1 cellular context compared by ENCODE assay signal in genomic region chr6:41167173-41167963, GRCh38.
A peak's percentile ranks its signal among the peaks of the same experiment; 100 is the strongest.
TF ChIP-seq lines count a peak whose summit lies in the region.

No MANE protein-coding gene starts in this region.

TF ChIP-seq in K562, 482 proteins besides CTCF, POLR2A, EP300 and RAD21 (continued from another document):
- peak; percentile 97 for TF ChIP-seq REST (CRISPR knock-in tag; IDR thresholded peaks at IDR 0.05; ENCODE audit: low read depth)
- TF ChIP-seq ZMIZ1 (IDR thresholded peaks at IDR 0.05; ENCODE audit: low read depth in 2 of 2, low read length in 2 of 2): no peak
- no peak for TF ChIP-seq CTBP1 (IDR thresholded peaks at IDR 0.05; ENCODE audit: borderline replicate concordance)
- TF ChIP-seq, protein P1, sequence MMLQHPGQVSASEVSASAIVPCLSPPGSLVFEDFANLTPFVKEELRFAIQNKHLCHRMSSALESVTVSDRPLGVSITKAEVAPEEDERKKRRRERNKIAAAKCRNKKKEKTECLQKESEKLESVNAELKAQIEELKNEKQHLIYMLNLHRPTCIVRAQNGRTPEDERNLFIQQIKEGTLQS (IDR thresholded peaks at IDR 0.05): peak; percentile 76
- TF ChIP-seq, protein P1 (CRISPR knock-in tag; conservative IDR thresholded peaks at IDR 0.05): no peak
- no peak for TF ChIP-seq RCOR1 (IDR thresholded peaks at IDR 0.05; ENCODE audit: borderline replicate concordance in 1 of 2, low read depth in 2 of 2, low read length in 2 of 2)
- no peak for TF ChIP-seq ZNF830 (CRISPR knock-in tag; IDR thresholded peaks at IDR 0.05)
- no peak for TF ChIP-seq ZNF57 (CRISPR knock-in tag; IDR thresholded peaks at IDR 0.05)
- no peak for TF ChIP-seq ETS2 (tag; IDR thresholded peaks at IDR 0.05; ENCODE audit: borderline replicate concordance, poor library complexity, severe bottlenecking)
- TF ChIP-seq, protein P2, sequence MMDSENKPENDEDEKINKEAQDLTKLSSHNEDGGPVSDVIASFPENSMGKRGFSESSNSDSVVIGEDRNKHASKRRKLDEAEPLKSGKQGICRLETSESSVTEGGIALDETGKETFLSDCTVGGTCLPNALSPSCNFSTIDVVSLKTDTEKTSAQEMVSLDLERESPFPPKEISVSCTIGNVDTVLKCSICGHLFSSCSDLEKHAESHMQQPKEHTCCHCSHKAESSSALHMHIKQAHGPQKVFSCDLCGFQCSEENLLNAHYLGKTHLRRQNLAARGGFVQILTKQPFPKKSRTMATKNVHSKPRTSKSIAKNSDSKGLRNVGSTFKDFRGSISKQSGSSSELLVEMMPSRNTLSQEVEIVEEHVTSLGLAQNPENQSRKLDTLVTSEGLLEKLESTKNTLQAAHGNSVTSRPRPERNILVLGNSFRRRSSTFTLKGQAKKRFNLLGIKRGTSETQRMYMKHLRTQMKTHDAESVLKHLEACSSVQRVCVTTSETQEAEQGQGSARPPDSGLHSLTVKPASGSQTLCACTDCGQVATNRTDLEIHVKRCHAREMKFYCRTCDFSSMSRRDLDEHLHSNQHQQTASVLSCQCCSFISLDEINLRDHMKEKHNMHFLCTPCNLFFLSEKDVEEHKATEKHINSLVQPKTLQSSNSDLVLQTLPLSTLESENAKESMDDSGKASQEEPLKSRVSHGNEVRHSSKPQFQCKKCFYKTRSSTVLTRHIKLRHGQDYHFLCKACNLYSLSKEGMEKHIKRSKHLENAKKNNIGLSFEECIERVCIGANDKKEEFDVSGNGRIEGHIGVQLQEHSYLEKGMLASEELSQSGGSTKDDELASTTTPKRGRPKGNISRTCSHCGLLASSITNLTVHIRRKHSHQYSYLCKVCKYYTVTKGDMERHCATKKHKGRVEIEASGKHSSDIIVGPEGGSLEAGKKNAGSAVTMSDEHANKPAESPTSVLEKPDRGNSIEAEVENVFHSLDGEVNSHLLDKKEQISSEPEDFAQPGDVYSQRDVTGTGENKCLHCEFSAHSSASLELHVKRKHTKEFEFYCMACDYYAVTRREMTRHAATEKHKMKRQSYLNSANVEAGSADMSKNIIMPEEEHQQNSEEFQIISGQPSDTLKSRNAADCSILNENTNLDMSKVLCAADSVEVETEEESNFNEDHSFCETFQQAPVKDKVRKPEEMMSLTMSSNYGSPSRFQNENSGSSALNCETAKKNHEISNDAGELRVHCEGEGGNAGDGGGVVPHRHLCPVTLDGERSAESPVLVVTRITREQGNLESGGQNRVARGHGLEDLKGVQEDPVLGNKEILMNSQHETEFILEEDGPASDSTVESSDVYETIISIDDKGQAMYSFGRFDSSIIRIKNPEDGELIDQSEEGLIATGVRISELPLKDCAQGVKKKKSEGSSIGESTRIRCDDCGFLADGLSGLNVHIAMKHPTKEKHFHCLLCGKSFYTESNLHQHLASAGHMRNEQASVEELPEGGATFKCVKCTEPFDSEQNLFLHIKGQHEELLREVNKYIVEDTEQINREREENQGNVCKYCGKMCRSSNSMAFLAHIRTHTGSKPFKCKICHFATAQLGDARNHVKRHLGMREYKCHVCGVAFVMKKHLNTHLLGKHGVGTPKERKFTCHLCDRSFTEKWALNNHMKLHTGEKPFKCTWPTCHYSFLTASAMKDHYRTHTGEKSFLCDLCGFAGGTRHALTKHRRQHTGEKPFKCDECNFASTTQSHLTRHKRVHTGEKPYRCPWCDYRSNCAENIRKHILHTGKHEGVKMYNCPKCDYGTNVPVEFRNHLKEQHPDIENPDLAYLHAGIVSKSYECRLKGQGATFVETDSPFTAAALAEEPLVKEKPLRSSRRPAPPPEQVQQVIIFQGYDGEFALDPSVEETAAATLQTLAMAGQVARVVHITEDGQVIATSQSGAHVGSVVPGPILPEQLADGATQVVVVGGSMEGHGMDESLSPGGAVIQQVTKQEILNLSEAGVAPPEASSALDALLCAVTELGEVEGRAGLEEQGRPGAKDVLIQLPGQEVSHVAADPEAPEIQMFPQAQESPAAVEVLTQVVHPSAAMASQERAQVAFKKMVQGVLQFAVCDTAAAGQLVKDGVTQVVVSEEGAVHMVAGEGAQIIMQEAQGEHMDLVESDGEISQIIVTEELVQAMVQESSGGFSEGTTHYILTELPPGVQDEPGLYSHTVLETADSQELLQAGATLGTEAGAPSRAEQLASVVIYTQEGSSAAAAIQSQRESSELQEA (IDR thresholded peaks at IDR 0.05; ENCODE audit: low read depth): no peak
- TF ChIP-seq, protein P3, sequence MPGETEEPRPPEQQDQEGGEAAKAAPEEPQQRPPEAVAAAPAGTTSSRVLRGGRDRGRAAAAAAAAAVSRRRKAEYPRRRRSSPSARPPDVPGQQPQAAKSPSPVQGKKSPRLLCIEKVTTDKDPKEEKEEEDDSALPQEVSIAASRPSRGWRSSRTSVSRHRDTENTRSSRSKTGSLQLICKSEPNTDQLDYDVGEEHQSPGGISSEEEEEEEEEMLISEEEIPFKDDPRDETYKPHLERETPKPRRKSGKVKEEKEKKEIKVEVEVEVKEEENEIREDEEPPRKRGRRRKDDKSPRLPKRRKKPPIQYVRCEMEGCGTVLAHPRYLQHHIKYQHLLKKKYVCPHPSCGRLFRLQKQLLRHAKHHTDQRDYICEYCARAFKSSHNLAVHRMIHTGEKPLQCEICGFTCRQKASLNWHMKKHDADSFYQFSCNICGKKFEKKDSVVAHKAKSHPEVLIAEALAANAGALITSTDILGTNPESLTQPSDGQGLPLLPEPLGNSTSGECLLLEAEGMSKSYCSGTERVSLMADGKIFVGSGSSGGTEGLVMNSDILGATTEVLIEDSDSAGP (CRISPR knock-in tag; IDR thresholded peaks at IDR 0.05): no peak
